20 cellular contexts compared by ENCODE assay signal in the genomic region with DNA sequence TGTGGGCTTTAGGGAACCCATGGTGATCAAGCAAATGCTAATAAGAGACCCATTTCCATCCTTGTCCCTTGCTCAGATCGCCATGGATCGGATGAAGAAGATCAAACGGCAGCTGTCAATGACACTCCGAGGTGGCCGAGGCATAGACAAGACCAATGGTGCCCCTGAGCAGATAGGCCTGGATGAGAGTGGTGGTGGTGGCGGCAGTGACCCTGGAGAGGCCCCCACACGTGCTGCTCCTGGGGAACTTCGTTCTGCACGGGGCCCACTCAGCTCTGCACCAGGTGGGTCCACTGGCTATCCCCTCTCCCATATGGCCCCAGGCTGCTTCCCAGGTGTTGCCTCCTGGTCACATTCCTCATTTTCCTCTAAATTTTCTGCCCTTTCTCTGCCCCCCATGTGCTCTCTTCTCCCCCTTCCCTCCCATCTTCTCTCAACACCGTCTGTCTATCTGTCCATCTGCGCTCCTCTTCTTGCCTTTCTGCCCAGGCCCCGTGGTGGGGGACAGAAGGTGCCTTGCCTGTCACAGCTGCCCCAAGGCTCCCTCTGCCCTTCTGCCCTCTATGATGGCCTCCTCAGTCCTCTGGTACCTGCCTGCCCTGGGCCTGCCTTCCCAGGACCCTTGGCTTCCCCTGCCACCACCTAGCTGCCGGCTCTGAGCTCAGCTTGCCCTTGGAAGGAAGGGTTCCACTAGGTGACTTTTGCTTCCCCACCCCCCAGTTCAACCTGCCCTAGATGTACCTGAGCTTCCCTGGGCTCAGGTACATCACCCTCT. TPM values are rescaled to one million over a fixed set of nuclear protein-coding genes. Genes with fewer than 3 reads are reported as not detected.
DNase-seq lines count a peak whose midpoint lies in the region; ATAC-seq, FAIRE-seq and TF ChIP-seq lines count a peak whose summit lies in the region.
"Had no signal": no experiment of that assay in that cellular context is flagged by ENCODE, and none has a peak within 500 bp of the region (broad histone marks: within the 10 kb centered on the region; RNA-seq: fewer than 3 reads in every experiment).

No MANE protein-coding gene starts in this region.

- intact Hi-C loops in kidney (cut with DNase I) = no loop called here
- intact Hi-C loops in CD8-positive, alpha-beta T cell (cut with DNase I, micrococcal nuclease) = no loop called here

- H3K9me3 Mint-ChIP-seq in activated T-cell treated with anti-CD3 and anti-CD28 coated beads, Interleukin-2, amount 50 U/mL, for 24 hours = no peaks in the 10 kb centered on the region
- no peaks in the 10 kb centered on the region for H3K9me3 Mint-ChIP-seq in progenitor cell of endocrine pancreas (ENCODE audit: low read depth)
- H3K9me3 Mint-ChIP-seq in CD8-positive, alpha-beta T cell = no peaks in the 10 kb centered on the region
- H3K9me3 Mint-ChIP-seq: CD4-positive, CD25-positive, alpha-beta regulatory T cell had no signal

- peaks cover 23% of the 10 kb centered on the region for H3K4me1 Mint-ChIP-seq in activated T-cell treated with anti-CD3 and anti-CD28 coated beads, Interleukin-2, amount 50 U/mL, for 24 hours (ENCODE audit: low read depth)
- H3K4me1 Mint-ChIP-seq in T-helper 17 cell = peaks cover 24% of the 10 kb centered on the region
- H3K4me1 Mint-ChIP-seq in progenitor cell of endocrine pancreas (ENCODE audit: low read depth) = peaks cover 20% of the 10 kb centered on the region
- peaks cover 21% of the 10 kb centered on the region for H3K4me1 Mint-ChIP-seq in CD8-positive, alpha-beta T cell (ENCODE audit: low read depth)

- H3K4me3 Mint-ChIP-seq in activated T-cell treated with anti-CD3 and anti-CD28 coated beads, Interleukin-2, amount 50 U/mL, for 24 hours = no peak overlapping the region
- peak overlapping the region; percentile 44 for H3K4me3 Mint-ChIP-seq in T-helper 17 cell
- no peak overlapping the region for H3K4me3 Mint-ChIP-seq in progenitor cell of endocrine pancreas (ENCODE audit: low read depth)
- no peak overlapping the region for H3K4me3 Mint-ChIP-seq in CD8-positive, alpha-beta T cell

- no peaks in the 10 kb centered on the region for H3K27me3 Mint-ChIP-seq in activated T-cell treated with anti-CD3 and anti-CD28 coated beads, Interleukin-2, amount 50 U/mL, for 24 hours
- H3K27me3 Mint-ChIP-seq in T-helper 17 cell (no peaks in the 10 kb centered on the region), progenitor cell of endocrine pancreas (no peaks in the 10 kb centered on the region)
- H3K27me3 Mint-ChIP-seq in CD8-positive, alpha-beta T cell (ENCODE audit: low read depth) = no peaks in the 10 kb centered on the region
- H3K27me3 Mint-ChIP-seq: CD4-positive, CD25-positive, alpha-beta regulatory T cell had no signal

- H3K4me1 ChIP-seq in kidney (ENCODE audit: control insufficient read depth in 1 of 2, insufficient read depth in 1 of 2, low read depth in 1 of 2, low read length in 2 of 2) = peaks cover 0 to 16% of the 10 kb centered on the region in 2 donors
- peaks cover 17% of the 10 kb centered on the region for H3K4me1 ChIP-seq in CD8-positive, alpha-beta T cell (ENCODE audit: insufficient read depth, low read length)

- H3K36me3 ChIP-seq in kidney (ENCODE audit: control insufficient read depth in 1 of 2, insufficient read depth in 2 of 2, low read length in 2 of 2) = peaks cover 16 to 32% of the 10 kb centered on the region in 2 donors
- peaks cover 21% of the 10 kb centered on the region for H3K36me3 ChIP-seq in CD8-positive, alpha-beta T cell (ENCODE audit: insufficient read depth, low read length)

- peaks cover 84% of the 10 kb centered on the region for H3K36me3 Mint-ChIP-seq in activated T-cell treated with anti-CD3 and anti-CD28 coated beads, Interleukin-2, amount 50 U/mL, for 24 hours (ENCODE audit: low read depth)
- H3K36me3 Mint-ChIP-seq in T-helper 17 cell (ENCODE audit: low read depth) (peaks cover under 1% of the 10 kb centered on the region), progenitor cell of endocrine pancreas (ENCODE audit: insufficient read depth) (peaks cover 24% of the 10 kb centered on the region)
- peaks cover 59% of the 10 kb centered on the region for H3K36me3 Mint-ChIP-seq in CD8-positive, alpha-beta T cell

- H3K4me3 ChIP-seq in kidney (ENCODE audit: low read length in 2 of 2) = no peak overlapping the region
- H3K4me3 ChIP-seq in CD8-positive, alpha-beta T cell (ENCODE audit: low read depth, low read length) = no peak overlapping the region
- H3K4me3 ChIP-seq: BLaER1 treated with 17β-estradiol and CSF1 and Interleukin-3, amounts not matched to agents 10 nM and 100 nM; GM23248 had no signal

- TF ChIP-seq CTCF in kidney (IDR thresholded peaks at IDR 0.05; ENCODE audit: borderline replicate concordance, extremely low read depth, insufficient read depth) (no peak), progenitor cell of endocrine pancreas (IDR thresholded peaks at IDR 0.05; ENCODE audit: unreplicated experiment) (no peak)
- TF ChIP-seq CTCF in CD8-positive, alpha-beta T cell (IDR thresholded peaks at IDR 0.05) = no peak

- FAIRE-seq in kidney (lab: Jason Lieb, UNC) = no peak
- FAIRE-seq: D721Med, G401.6, H54 had no signal

- POLR2A ChIA-PET in CD8-positive, alpha-beta T cell (lab: Charles Lee) = interaction anchor here (1.1 kb wide), 1 partner anchor 10 kb away, joined by 5 read pairs; no protein-coding TSS in a partner anchor

- H3K9ac ChIP-seq in kidney (ENCODE audit: low read length in 2 of 2) = no peak overlapping the region
- H3K9ac ChIP-seq: BLaER1 treated with 17β-estradiol and CSF1 and Interleukin-3, amounts not matched to agents 10 nM and 100 nM; GM23248 had no signal

- H3K27ac Mint-ChIP-seq in activated T-cell treated with anti-CD3 and anti-CD28 coated beads, Interleukin-2, amount 50 U/mL, for 24 hours = peak overlapping the region; percentile 23
- peak overlapping the region; percentile 73 for H3K27ac Mint-ChIP-seq in T-helper 17 cell
- peak overlapping the region; percentile 77 for H3K27ac Mint-ChIP-seq in progenitor cell of endocrine pancreas
- no peak overlapping the region for H3K27ac Mint-ChIP-seq in CD8-positive, alpha-beta T cell
- H3K27ac Mint-ChIP-seq: CD4-positive, CD25-positive, alpha-beta regulatory T cell had no signal

- CTCF ChIA-PET in CD8-positive, alpha-beta T cell (lab: Charles Lee) = interaction anchor here (0.9 kb wide), 1 partner anchor 10 kb away, joined by 3 read pairs; the partner anchor contains the start of gene USP11

- ATAC-seq in T-helper 17 cell (no peak), HG03354 (IDR thresholded peaks at IDR 0.05; ENCODE audit: poor library complexity, severe bottlenecking, unreplicated experiment) (no peak), GM21367 (IDR thresholded peaks at IDR 0.05; ENCODE audit: unreplicated experiment) (no peak)
- no peak for ATAC-seq in CD8-positive, alpha-beta T cell
- ATAC-seq: HCT116 had no signal

- no peak for DNase-seq in activated T-cell treated with anti-CD3 and anti-CD28 coated beads, Interleukin-2, amount 50 U/mL, for 24 hours
- DNase-seq in activated T-cell treated with anti-CD3 and anti-CD28 coated beads for 4 hours (no peak), T-helper 17 cell (no peak), kidney (peak; percentile 48), progenitor cell of endocrine pancreas (ENCODE audit: low spot score, unreplicated experiment) (no peak)
- no peak for DNase-seq in CD8-positive, alpha-beta T cell
- DNase-seq: 8988T; CD4-positive, CD25-positive, alpha-beta regulatory T cell; DMS153; DMS79 treated with DMSO at 0.1 percent for 48 hours; EL; GM23248 had no signal

- H3K27me3 ChIP-seq in CD8-positive, alpha-beta T cell (ENCODE audit: insufficient read depth, low read length) = no peaks in the 10 kb centered on the region

- H3K9me3 ChIP-seq in T-helper 17 cell (ENCODE audit: control insufficient read depth, low read length, poor library complexity, severe bottlenecking) (no peaks in the 10 kb centered on the region), kidney (ENCODE audit: control insufficient read depth in 1 of 2, low read length in 2 of 2) (no peaks in the 10 kb centered on the region)
- H3K9me3 ChIP-seq in CD8-positive, alpha-beta T cell (ENCODE audit: low read length) = no peaks in the 10 kb centered on the region
- H3K9me3 ChIP-seq: BLaER1 treated with 17β-estradiol and CSF1 and Interleukin-3, amounts not matched to agents 10 nM and 100 nM had no signal

- no peak overlapping the region for H3K27ac ChIP-seq in kidney (ENCODE audit: low read depth in 2 of 2, low read length in 2 of 2)
- no peak overlapping the region for H3K27ac ChIP-seq in CD8-positive, alpha-beta T cell (ENCODE audit: low read depth, low read length)
- H3K27ac ChIP-seq: BLaER1 treated with 17β-estradiol and CSF1 and Interleukin-3, amounts not matched to agents 10 nM and 100 nM; GM23248; HL-60 had no signal

RNA-seq across cellular contexts. Expression of gene CDK16, which starts 5.2 kb away (rescaled TPM):
- total RNA-seq in T-helper 17 cell (100 to 1,000 TPM; 123 to 145 TPM), kidney (96.1 TPM), progenitor cell of endocrine pancreas (236 and 253 TPM in 2 replicates)
- 89.1 TPM for polyA plus RNA-seq in kidney (ENCODE audit: insufficient read depth, low read depth, low replicate concordance)
- total RNA-seq in CD8-positive, alpha-beta T cell = 100 to 1,000 TPM; 157 to 161 TPM

RNA-seq across cellular contexts. Expression of gene USP11, which starts 9.1 kb away (rescaled TPM):
- total RNA-seq in T-helper 17 cell (10 to 100 TPM; 42.0 to 42.9 TPM), kidney (91.6 TPM), progenitor cell of endocrine pancreas (267 and 277 TPM in 2 replicates)
- polyA plus RNA-seq in kidney (ENCODE audit: insufficient read depth, low read depth, low replicate concordance) = 30.9 TPM
- total RNA-seq in CD8-positive, alpha-beta T cell = 100 to 1,000 TPM; 147 to 161 TPM

RNA-seq across cellular contexts. Expression of gene UBA1, which starts 30.0 kb away (rescaled TPM):
- total RNA-seq in T-helper 17 cell (100 to 1,000 TPM; 109 to 112 TPM), kidney (218 TPM), progenitor cell of endocrine pancreas (524 and 538 TPM in 2 replicates)
- polyA plus RNA-seq in kidney (ENCODE audit: insufficient read depth, low read depth, low replicate concordance) = 155 TPM
- total RNA-seq in CD8-positive, alpha-beta T cell = 10 to 100 TPM; 63.8 to 64.7 TPM
